ENCODE assay signal across 27 cellular contexts in the genomic region with DNA sequence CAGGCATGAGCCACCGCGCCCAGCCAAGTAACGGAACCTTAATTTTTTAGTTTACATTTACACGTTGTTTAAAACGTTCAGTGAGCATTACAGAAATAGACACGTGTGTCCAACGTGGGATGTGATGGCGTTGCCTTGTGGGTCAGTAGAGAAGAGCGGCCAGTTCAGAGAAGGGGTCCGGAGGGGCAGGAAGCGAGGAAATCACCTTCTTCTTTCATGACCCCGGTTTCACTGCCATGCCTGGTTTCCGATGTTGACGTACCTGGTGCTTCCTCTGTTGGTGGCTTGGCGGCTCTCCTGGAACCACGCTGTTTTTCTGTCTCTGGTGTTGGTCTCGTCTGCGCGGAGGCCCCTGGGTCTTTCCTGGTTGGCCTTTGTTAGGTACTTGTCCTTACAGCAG. TPM values are rescaled to one million over a fixed set of nuclear protein-coding genes. Genes with fewer than 3 reads are reported as not detected.
"Had no signal": no experiment of that assay in that cellular context is flagged by ENCODE, and none has a peak within 500 bp of the region (broad histone marks: within the 10 kb centered on the region; RNA-seq: fewer than 3 reads in every experiment).

No MANE protein-coding gene starts in this region.

- H3K27ac Mint-ChIP-seq: activated B cell treated with CpG ODN at 0.5 μM for 24 hours; activated CD4-positive, alpha-beta memory T cell treated with anti-CD3 and anti-CD28 coated beads for 36 hours; activated CD4-positive, alpha-beta T cell treated with anti-CD3 and anti-CD28 coated beads, Interleukin-2, amount 10 ng/mL, durations not matched to agents 24 days and 14 days; activated naive CD4-positive, alpha-beta T cell treated with anti-CD3 and anti-CD28 coated beads, Interleukin-2, amount 10 ng/mL, durations not matched to agents 7 days and 5 days; activated T-helper 17 cell treated with anti-CD3 and anti-CD28 coated beads, Interleukin-2, amount 50 U/mL, for 72 hours had no signal

- H3K4me3 ChIP-seq: breast epithelium, K562, Peyer's patch had no signal

- H3K4me3 Mint-ChIP-seq: activated B cell treated with CpG ODN at 0.5 μM for 24 hours; activated CD4-positive, alpha-beta memory T cell treated with anti-CD3 and anti-CD28 coated beads for 36 hours; activated CD4-positive, alpha-beta T cell treated with anti-CD3 and anti-CD28 coated beads, Interleukin-2, amount 10 ng/mL, durations not matched to agents 24 days and 14 days; activated naive CD4-positive, alpha-beta T cell treated with anti-CD3 and anti-CD28 coated beads, Interleukin-2, amount 10 ng/mL, durations not matched to agents 7 days and 5 days; activated T-helper 17 cell treated with anti-CD3 and anti-CD28 coated beads, Interleukin-2, amount 50 U/mL, for 72 hours; T-helper 17 cell had no signal

- H3K27me3 ChIP-seq: breast epithelium, Peyer's patch had no signal

- H3K9me3 Mint-ChIP-seq: activated B cell treated with CpG ODN at 0.5 μM for 24 hours; activated CD4-positive, alpha-beta memory T cell treated with anti-CD3 and anti-CD28 coated beads for 36 hours; activated CD4-positive, alpha-beta T cell treated with anti-CD3 and anti-CD28 coated beads, Interleukin-2, amount 10 ng/mL, durations not matched to agents 24 days and 14 days; activated T-helper 17 cell treated with anti-CD3 and anti-CD28 coated beads, Interleukin-2, amount 50 U/mL, for 72 hours had no signal

- H3K9me3 ChIP-seq: breast epithelium, Peyer's patch had no signal

- H3K27ac ChIP-seq: breast epithelium, Peyer's patch had no signal

- H3K4me1 ChIP-seq: breast epithelium, Peyer's patch had no signal

- H3K4me1 Mint-ChIP-seq: activated B cell treated with CpG ODN at 0.5 μM for 24 hours; activated T-helper 17 cell treated with anti-CD3 and anti-CD28 coated beads, Interleukin-2, amount 50 U/mL, for 72 hours had no signal

- H3K27me3 Mint-ChIP-seq: activated B cell treated with CpG ODN at 0.5 μM for 24 hours; activated CD4-positive, alpha-beta memory T cell treated with anti-CD3 and anti-CD28 coated beads for 36 hours; activated CD4-positive, alpha-beta T cell treated with anti-CD3 and anti-CD28 coated beads, Interleukin-2, amount 10 ng/mL, durations not matched to agents 24 days and 14 days; activated naive CD4-positive, alpha-beta T cell treated with anti-CD3 and anti-CD28 coated beads, Interleukin-2, amount 10 ng/mL, durations not matched to agents 7 days and 5 days; activated T-helper 17 cell treated with anti-CD3 and anti-CD28 coated beads, Interleukin-2, amount 50 U/mL, for 72 hours; T-helper 17 cell had no signal

- H3K36me3 ChIP-seq: breast epithelium had no signal

- ATAC-seq: activated T-helper 17 cell treated with anti-CD3 and anti-CD28 coated beads, Interleukin-2, amount 50 U/mL, for 72 hours; K562; T-helper 17 cell had no signal

- DNase-seq: activated B cell treated with CpG ODN at 0.5 μM for 24 hours; activated CD4-positive, alpha-beta memory T cell treated with anti-CD3 and anti-CD28 coated beads for 36 hours; activated CD4-positive, alpha-beta T cell treated with anti-CD3 and anti-CD28 coated beads for 1 hour; activated CD4-positive, alpha-beta T cell treated with anti-CD3 and anti-CD28 coated beads, Interleukin-2, amount 10 ng/mL, durations not matched to agents 24 days and 14 days; activated CD8-positive, alpha-beta memory T cell treated with anti-CD3 and anti-CD28 coated beads for 24 hours; activated gamma-delta T cell; activated naive CD4-positive, alpha-beta T cell treated with anti-CD3 and anti-CD28 coated beads, Interleukin-2, amount 10 ng/mL, durations not matched to agents 7 days and 5 days; activated T-cell treated with anti-CD3 and anti-CD28 coated beads, Interleukin-2, amount 50 U/mL, for 48 hours; aorta; central memory CD4-positive, alpha-beta T cell; Karpas-422; NCI-H1105 treated with DMSO at 0.1 percent for 48 hours; NCI-H1436 treated with DMSO at 0.1 percent for 48 hours; NCI-H187; NCI-H2081; NCI-H510A treated with DMSO at 0.1 percent for 48 hours; NCI-H69; NK-92 treated with Interleukin-12 subunit alpha and Interleukin-12 subunit beta, amount 100 ng/mL, for 24 hours; OCI-M1; Peyer's patch; SHP77 treated with DMSO at 0.1 percent for 48 hours; T-helper 17 cell; T1000 had no signal

RNA-seq across cellular contexts. Expression of a gene that starts 59.5 kb away (rescaled TPM):
- total RNA-seq: SK-MEL-5 had no signal
